Comparison of ENCODE assay signal across 1 cellular context in the genomic region with DNA sequence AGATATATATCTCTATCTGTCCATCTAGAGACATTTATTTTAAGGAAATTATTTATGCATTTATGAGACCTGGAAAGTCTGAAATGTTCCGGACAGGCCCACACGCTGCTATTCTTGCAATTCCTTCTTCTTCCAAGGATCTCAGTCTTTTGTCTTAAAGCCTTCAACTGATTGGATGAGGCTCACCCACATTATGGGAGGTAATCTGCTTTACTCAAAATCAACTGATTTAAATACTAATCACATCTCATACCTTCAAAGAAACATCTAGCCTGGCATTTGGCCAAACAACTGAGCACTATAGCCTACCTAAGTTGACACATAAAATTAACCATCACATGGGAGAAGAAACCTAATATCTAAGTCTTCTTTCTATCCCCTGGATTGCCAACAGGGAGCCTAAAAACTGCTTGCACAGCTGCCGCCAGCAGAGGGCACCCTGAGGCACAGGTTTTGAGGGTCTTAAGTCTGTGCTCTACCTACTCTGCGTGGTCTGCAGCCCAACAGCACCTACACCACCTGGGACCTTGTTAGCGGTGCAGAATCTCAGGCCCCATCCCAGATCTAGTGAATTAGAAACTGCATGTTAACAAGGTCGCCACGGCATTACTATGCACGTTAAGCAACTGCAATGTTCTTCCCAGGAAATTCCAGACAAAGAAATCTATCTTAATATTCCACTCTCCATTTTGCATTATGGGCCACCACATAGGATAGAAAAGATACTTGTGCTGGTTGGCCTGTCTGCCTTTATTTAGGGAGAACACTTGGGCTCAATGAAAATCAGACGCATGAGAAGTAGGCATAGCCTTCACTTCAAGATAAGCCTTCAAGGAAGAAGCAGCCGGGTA.
A peak's percentile ranks its signal among the peaks of the same experiment; 100 is the strongest.
TF ChIP-seq lines count a peak whose summit lies in the region.

No MANE protein-coding gene starts in this region.

TF ChIP-seq in HepG2, 621 proteins besides CTCF, POLR2A, EP300 and RAD21 (continued from another document and continues in another):
- TF ChIP-seq, protein P1, sequence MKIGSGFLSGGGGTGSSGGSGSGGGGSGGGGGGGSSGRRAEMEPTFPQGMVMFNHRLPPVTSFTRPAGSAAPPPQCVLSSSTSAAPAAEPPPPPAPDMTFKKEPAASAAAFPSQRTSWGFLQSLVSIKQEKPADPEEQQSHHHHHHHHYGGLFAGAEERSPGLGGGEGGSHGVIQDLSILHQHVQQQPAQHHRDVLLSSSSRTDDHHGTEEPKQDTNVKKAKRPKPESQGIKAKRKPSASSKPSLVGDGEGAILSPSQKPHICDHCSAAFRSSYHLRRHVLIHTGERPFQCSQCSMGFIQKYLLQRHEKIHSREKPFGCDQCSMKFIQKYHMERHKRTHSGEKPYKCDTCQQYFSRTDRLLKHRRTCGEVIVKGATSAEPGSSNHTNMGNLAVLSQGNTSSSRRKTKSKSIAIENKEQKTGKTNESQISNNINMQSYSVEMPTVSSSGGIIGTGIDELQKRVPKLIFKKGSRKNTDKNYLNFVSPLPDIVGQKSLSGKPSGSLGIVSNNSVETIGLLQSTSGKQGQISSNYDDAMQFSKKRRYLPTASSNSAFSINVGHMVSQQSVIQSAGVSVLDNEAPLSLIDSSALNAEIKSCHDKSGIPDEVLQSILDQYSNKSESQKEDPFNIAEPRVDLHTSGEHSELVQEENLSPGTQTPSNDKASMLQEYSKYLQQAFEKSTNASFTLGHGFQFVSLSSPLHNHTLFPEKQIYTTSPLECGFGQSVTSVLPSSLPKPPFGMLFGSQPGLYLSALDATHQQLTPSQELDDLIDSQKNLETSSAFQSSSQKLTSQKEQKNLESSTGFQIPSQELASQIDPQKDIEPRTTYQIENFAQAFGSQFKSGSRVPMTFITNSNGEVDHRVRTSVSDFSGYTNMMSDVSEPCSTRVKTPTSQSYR (CRISPR knock-in tag; IDR thresholded peaks at IDR 0.05; ENCODE audit: borderline replicate concordance), result no peak
- TF ChIP-seq, protein P2, sequence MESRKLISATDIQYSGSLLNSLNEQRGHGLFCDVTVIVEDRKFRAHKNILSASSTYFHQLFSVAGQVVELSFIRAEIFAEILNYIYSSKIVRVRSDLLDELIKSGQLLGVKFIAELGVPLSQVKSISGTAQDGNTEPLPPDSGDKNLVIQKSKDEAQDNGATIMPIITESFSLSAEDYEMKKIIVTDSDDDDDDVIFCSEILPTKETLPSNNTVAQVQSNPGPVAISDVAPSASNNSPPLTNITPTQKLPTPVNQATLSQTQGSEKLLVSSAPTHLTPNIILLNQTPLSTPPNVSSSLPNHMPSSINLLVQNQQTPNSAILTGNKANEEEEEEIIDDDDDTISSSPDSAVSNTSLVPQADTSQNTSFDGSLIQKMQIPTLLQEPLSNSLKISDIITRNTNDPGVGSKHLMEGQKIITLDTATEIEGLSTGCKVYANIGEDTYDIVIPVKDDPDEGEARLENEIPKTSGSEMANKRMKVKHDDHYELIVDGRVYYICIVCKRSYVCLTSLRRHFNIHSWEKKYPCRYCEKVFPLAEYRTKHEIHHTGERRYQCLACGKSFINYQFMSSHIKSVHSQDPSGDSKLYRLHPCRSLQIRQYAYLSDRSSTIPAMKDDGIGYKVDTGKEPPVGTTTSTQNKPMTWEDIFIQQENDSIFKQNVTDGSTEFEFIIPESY (CRISPR knock-in tag; IDR thresholded peaks at IDR 0.05), result no peak
- TF ChIP-seq NFE2L2 (IDR thresholded peaks at IDR 0.05; ENCODE audit: low read length) (peak; percentile 2; the same call in 1 of the 2 replicates), ZNF335 (CRISPR knock-in tag; IDR thresholded peaks at IDR 0.05) (0 out of 2 replicates have a peak, but pooled peaks have one; percentile 40), RORA (CRISPR knock-in tag; IDR thresholded peaks at IDR 0.05) (no peak), SP2 (CRISPR knock-in tag; IDR thresholded peaks at IDR 0.05) (no peak), ZNF556 (CRISPR knock-in tag; IDR thresholded peaks at IDR 0.05; ENCODE audit: borderline replicate concordance) (0 out of 2 replicates have a peak, but pooled peaks have one; percentile 34), ZFP36L1 (CRISPR knock-in tag; IDR thresholded peaks at IDR 0.05) (no peak), CC2D1A (CRISPR knock-in tag; IDR thresholded peaks at IDR 0.05) (no peak), ARNT (IDR thresholded peaks at IDR 0.05) (no peak), ZNF333 (CRISPR knock-in tag; IDR thresholded peaks at IDR 0.05; ENCODE audit: borderline replicate concordance) (no peak), ZNF430 (CRISPR knock-in tag; IDR thresholded peaks at IDR 0.05) (no peak), HDAC1 (CRISPR knock-in tag; IDR thresholded peaks at IDR 0.05) (no peak), ZNF605 (CRISPR knock-in tag; IDR thresholded peaks at IDR 0.05) (no peak), NCOA5 (CRISPR knock-in tag; IDR thresholded peaks at IDR 0.05) (no peak), ONECUT2 (CRISPR knock-in tag; IDR thresholded peaks at IDR 0.05) (no peak), ZNF891 (CRISPR knock-in tag; IDR thresholded peaks at IDR 0.05) (no peak), FOSL1 (CRISPR knock-in tag; IDR thresholded peaks at IDR 0.05; ENCODE audit: borderline replicate concordance) (no peak), SKI (IDR thresholded peaks at IDR 0.05; ENCODE audit: partially characterized antibody) (no peak), CENPT (CRISPR knock-in tag; IDR thresholded peaks at IDR 0.05; ENCODE audit: low read depth) (no peak), SIX1 (CRISPR knock-in tag; IDR thresholded peaks at IDR 0.05; ENCODE audit: borderline replicate concordance) (peak; percentile 42; the same call in 1 of the 2 replicates), ZNF614 (CRISPR knock-in tag; IDR thresholded peaks at IDR 0.05; ENCODE audit: borderline replicate concordance) (0 out of 2 replicates have a peak, but pooled peaks have one; percentile 54), ZNF3 (CRISPR knock-in tag; IDR thresholded peaks at IDR 0.05) (0 out of 2 replicates have a peak, but pooled peaks have one; percentile 49), ADNP (CRISPR knock-in tag; IDR thresholded peaks at IDR 0.05) (no peak), PHF5A (CRISPR knock-in tag; IDR thresholded peaks at IDR 0.05; ENCODE audit: low read depth, unreplicated experiment) (no peak), ZNF7 (CRISPR knock-in tag; IDR thresholded peaks at IDR 0.05) (no peak), SUZ12 (IDR thresholded peaks at IDR 0.05; ENCODE audit: low read depth, low read length) (no peak), MYC (CRISPR knock-in tag; IDR thresholded peaks at IDR 0.05; ENCODE audit: borderline replicate concordance) (no peak), ZNF563 (CRISPR knock-in tag; IDR thresholded peaks at IDR 0.05) (no peak)
- TF ChIP-seq, protein P3, sequence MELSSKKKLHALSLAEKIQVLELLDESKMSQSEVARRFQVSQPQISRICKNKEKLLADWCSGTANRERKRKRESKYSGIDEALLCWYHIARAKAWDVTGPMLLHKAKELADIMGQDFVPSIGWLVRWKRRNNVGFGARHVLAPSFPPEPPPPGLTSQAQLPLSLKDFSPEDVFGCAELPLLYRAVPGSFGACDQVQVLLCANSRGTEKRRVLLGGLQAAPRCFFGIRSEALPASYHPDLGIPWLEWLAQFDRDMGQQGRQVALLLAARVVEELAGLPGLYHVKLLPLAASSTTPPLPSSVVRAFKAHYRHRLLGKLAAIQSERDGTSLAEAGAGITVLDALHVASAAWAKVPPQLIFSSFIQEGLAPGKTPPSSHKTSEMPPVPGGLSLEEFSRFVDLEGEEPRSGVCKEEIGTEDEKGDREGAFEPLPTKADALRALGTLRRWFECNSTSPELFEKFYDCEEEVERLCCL (CRISPR knock-in tag; IDR thresholded peaks at IDR 0.05; ENCODE audit: borderline replicate concordance), result no peak
- TF ChIP-seq, protein P4, sequence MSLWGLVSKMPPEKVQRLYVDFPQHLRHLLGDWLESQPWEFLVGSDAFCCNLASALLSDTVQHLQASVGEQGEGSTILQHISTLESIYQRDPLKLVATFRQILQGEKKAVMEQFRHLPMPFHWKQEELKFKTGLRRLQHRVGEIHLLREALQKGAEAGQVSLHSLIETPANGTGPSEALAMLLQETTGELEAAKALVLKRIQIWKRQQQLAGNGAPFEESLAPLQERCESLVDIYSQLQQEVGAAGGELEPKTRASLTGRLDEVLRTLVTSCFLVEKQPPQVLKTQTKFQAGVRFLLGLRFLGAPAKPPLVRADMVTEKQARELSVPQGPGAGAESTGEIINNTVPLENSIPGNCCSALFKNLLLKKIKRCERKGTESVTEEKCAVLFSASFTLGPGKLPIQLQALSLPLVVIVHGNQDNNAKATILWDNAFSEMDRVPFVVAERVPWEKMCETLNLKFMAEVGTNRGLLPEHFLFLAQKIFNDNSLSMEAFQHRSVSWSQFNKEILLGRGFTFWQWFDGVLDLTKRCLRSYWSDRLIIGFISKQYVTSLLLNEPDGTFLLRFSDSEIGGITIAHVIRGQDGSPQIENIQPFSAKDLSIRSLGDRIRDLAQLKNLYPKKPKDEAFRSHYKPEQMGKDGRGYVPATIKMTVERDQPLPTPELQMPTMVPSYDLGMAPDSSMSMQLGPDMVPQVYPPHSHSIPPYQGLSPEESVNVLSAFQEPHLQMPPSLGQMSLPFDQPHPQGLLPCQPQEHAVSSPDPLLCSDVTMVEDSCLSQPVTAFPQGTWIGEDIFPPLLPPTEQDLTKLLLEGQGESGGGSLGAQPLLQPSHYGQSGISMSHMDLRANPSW (CRISPR knock-in tag; IDR thresholded peaks at IDR 0.05; ENCODE audit: borderline replicate concordance), result no peak
- TF ChIP-seq, protein P5, sequence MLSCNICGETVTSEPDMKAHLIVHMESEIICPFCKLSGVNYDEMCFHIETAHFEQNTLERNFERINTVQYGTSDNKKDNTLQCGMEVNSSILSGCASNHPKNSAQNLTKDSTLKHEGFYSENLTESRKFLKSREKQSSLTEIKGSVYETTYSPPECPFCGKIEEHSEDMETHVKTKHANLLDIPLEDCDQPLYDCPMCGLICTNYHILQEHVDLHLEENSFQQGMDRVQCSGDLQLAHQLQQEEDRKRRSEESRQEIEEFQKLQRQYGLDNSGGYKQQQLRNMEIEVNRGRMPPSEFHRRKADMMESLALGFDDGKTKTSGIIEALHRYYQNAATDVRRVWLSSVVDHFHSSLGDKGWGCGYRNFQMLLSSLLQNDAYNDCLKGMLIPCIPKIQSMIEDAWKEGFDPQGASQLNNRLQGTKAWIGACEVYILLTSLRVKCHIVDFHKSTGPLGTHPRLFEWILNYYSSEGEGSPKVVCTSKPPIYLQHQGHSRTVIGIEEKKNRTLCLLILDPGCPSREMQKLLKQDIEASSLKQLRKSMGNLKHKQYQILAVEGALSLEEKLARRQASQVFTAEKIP (CRISPR knock-in tag; IDR thresholded peaks at IDR 0.05; ENCODE audit: borderline replicate concordance), result peak; percentile 82; the same call in 1 of the 2 replicates
- TF ChIP-seq, protein P6, sequence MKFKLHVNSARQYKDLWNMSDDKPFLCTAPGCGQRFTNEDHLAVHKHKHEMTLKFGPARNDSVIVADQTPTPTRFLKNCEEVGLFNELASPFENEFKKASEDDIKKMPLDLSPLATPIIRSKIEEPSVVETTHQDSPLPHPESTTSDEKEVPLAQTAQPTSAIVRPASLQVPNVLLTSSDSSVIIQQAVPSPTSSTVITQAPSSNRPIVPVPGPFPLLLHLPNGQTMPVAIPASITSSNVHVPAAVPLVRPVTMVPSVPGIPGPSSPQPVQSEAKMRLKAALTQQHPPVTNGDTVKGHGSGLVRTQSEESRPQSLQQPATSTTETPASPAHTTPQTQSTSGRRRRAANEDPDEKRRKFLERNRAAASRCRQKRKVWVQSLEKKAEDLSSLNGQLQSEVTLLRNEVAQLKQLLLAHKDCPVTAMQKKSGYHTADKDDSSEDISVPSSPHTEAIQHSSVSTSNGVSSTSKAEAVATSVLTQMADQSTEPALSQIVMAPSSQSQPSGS (CRISPR knock-in tag; IDR thresholded peaks at IDR 0.05), result peak; percentile 35; the same call in 1 of the 2 replicates
- TF ChIP-seq, protein P7, sequence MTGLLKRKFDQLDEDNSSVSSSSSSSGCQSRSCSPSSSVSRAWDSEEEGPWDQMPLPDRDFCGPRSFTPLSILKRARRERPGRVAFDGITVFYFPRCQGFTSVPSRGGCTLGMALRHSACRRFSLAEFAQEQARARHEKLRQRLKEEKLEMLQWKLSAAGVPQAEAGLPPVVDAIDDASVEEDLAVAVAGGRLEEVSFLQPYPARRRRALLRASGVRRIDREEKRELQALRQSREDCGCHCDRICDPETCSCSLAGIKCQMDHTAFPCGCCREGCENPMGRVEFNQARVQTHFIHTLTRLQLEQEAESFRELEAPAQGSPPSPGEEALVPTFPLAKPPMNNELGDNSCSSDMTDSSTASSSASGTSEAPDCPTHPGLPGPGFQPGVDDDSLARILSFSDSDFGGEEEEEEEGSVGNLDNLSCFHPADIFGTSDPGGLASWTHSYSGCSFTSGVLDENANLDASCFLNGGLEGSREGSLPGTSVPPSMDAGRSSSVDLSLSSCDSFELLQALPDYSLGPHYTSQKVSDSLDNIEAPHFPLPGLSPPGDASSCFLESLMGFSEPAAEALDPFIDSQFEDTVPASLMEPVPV (CRISPR knock-in tag; IDR thresholded peaks at IDR 0.05), result no peak
- TF ChIP-seq, protein P8, sequence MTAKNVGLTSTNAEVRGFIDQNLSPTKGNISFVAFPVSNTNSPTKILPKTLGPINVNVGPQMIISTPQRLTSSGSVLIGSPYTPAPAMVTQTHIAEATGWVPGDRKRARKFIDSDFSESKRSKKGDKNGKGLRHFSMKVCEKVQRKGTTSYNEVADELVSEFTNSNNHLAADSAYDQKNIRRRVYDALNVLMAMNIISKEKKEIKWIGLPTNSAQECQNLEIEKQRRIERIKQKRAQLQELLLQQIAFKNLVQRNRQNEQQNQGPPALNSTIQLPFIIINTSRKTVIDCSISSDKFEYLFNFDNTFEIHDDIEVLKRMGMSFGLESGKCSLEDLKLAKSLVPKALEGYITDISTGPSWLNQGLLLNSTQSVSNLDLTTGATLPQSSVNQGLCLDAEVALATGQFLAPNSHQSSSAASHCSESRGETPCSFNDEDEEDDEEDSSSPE (CRISPR knock-in tag; IDR thresholded peaks at IDR 0.05), result no peak
- TF ChIP-seq, protein P9, sequence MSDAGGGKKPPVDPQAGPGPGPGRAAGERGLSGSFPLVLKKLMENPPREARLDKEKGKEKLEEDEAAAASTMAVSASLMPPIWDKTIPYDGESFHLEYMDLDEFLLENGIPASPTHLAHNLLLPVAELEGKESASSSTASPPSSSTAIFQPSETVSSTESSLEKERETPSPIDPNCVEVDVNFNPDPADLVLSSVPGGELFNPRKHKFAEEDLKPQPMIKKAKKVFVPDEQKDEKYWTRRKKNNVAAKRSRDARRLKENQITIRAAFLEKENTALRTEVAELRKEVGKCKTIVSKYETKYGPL (CRISPR knock-in tag; IDR thresholded peaks at IDR 0.05), result no peak
- TF ChIP-seq, protein P10, sequence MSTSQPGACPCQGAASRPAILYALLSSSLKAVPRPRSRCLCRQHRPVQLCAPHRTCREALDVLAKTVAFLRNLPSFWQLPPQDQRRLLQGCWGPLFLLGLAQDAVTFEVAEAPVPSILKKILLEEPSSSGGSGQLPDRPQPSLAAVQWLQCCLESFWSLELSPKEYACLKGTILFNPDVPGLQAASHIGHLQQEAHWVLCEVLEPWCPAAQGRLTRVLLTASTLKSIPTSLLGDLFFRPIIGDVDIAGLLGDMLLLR (CRISPR knock-in tag; IDR thresholded peaks at IDR 0.05), result no peak
